Comparison of ENCODE assay signal across 22 cellular contexts in the genomic region with DNA sequence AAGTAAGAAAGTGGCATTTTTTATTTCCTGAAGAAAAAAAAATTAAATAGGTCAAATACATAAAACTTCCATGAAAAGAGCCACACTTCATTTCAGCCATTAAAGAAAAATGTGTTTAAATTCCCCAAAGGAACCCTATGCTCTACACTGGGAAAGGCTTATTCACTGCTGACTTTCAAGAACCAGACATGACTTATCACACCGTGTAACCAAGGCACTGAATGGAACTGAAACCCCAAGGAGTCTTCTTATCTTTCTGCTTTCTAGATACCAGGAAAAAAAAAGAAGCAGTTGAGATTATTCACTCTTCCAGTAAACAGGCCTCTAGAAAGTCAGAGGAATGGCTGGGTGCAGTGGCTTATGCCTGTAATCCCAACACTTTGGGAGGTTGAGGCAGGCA. TPM values are rescaled to one million over a fixed set of nuclear protein-coding genes. Genes with fewer than 3 reads are reported as not detected.
DNase-seq lines count a peak whose midpoint lies in the region; ATAC-seq and TF ChIP-seq lines count a peak whose summit lies in the region.
"Had no signal": no experiment of that assay in that cellular context is flagged by ENCODE, and none has a peak within 500 bp of the region (broad histone marks: within the 10 kb centered on the region; RNA-seq: fewer than 3 reads in every experiment).

No MANE protein-coding gene starts in this region.

- ATAC-seq in right cardiac atrium (peak; percentile 82 to 83), activated B cell treated with CpG ODN at 0.5 μM for 24 hours (ENCODE audit: low read depth) (peak; percentile 65), GM18498 (IDR thresholded peaks at IDR 0.05; ENCODE audit: unreplicated experiment) (no peak)
- ATAC-seq: naive thymus-derived CD8-positive, alpha-beta T cell; Panc1 had no signal

- H3K27me3 ChIP-seq in right cardiac atrium (ENCODE audit: control insufficient read depth, insufficient read depth) (no peaks in the 10 kb centered on the region), left ventricle myocardium inferior (ENCODE audit: low read depth) (no peaks in the 10 kb centered on the region), uterus (no peaks in the 10 kb centered on the region)
- H3K27me3 ChIP-seq: cardiac muscle cell, esophagus squamous epithelium had no signal

- no peaks in the 10 kb centered on the region for H3K9me3 Mint-ChIP-seq in activated B cell treated with CpG ODN at 0.5 μM for 24 hours
- no peaks in the 10 kb centered on the region for H3K9me3 Mint-ChIP-seq in osteocyte (ENCODE audit: unreplicated experiment)
- H3K9me3 Mint-ChIP-seq: activated CD4-positive, alpha-beta memory T cell treated with anti-CD3 and anti-CD28 coated beads, Interleukin-2, amount 10 ng/mL, durations not matched to agents 7 days and 5 days; activated T-cell treated with anti-CD3 and anti-CD28 coated beads, Interleukin-2, amount 50 U/mL, for 4 hours; CD4-positive, CD25-positive, alpha-beta regulatory T cell; naive thymus-derived CD8-positive, alpha-beta T cell had no signal

- H3K27me3 Mint-ChIP-seq in activated B cell treated with CpG ODN at 0.5 μM for 24 hours (no peaks in the 10 kb centered on the region), osteocyte (ENCODE audit: unreplicated experiment) (no peaks in the 10 kb centered on the region)
- H3K27me3 Mint-ChIP-seq: activated CD4-positive, alpha-beta memory T cell treated with anti-CD3 and anti-CD28 coated beads, Interleukin-2, amount 10 ng/mL, durations not matched to agents 7 days and 5 days; activated naive CD8-positive, alpha-beta T cell; naive thymus-derived CD8-positive, alpha-beta T cell had no signal

- no peak overlapping the region for H3K4me3 ChIP-seq in right cardiac atrium (ENCODE audit: low read length)
- H3K4me3 ChIP-seq in left ventricle myocardium inferior: no peak overlapping the region
- H3K4me3 ChIP-seq in uterus: no peak overlapping the region
- H3K4me3 ChIP-seq: cardiac muscle cell, esophagus squamous epithelium, lung had no signal

- H3K4me3 Mint-ChIP-seq in activated B cell treated with CpG ODN at 0.5 μM for 24 hours (no peak overlapping the region), osteocyte (ENCODE audit: unreplicated experiment) (no peak overlapping the region)
- H3K4me3 Mint-ChIP-seq: activated CD4-positive, alpha-beta memory T cell treated with anti-CD3 and anti-CD28 coated beads, Interleukin-2, amount 10 ng/mL, durations not matched to agents 7 days and 5 days; activated naive CD8-positive, alpha-beta T cell; activated T-cell treated with anti-CD3 and anti-CD28 coated beads, Interleukin-2, amount 50 U/mL, for 4 hours; CD4-positive, CD25-positive, alpha-beta regulatory T cell; naive thymus-derived CD8-positive, alpha-beta T cell had no signal

- H3K36me3 ChIP-seq in left ventricle myocardium inferior (no peaks in the 10 kb centered on the region), uterus (no peaks in the 10 kb centered on the region)
- H3K36me3 ChIP-seq: cardiac muscle cell, esophagus squamous epithelium had no signal

- TF ChIP-seq POLR2A in uterus (IDR thresholded peaks at IDR 0.05): no peak

- CTCF ChIA-PET in activated B cell treated with CpG ODN at 0.5 μM for 24 hours (lab: Charles Lee): no interaction called here

- H3K27ac Mint-ChIP-seq in activated B cell treated with CpG ODN at 0.5 μM for 24 hours (no peak overlapping the region), osteocyte (ENCODE audit: unreplicated experiment) (no peak overlapping the region)
- H3K27ac Mint-ChIP-seq: activated CD4-positive, alpha-beta memory T cell treated with anti-CD3 and anti-CD28 coated beads, Interleukin-2, amount 10 ng/mL, durations not matched to agents 7 days and 5 days; activated naive CD8-positive, alpha-beta T cell; CD4-positive, CD25-positive, alpha-beta regulatory T cell; naive thymus-derived CD8-positive, alpha-beta T cell had no signal

- WGBS in right cardiac atrium: 16% methylated on average over 1 of the region's 1 CpG

- POLR2A ChIA-PET in activated B cell treated with CpG ODN at 0.5 μM for 24 hours (lab: Charles Lee): interaction anchor here (0.7 to 0.9 kb wide), 3 partner anchors 8 to 14 kb away, joined by 3 read pairs; no protein-coding TSS in a partner anchor

- peaks cover 30% of the 10 kb centered on the region for H3K4me1 Mint-ChIP-seq in activated B cell treated with CpG ODN at 0.5 μM for 24 hours
- H3K4me1 Mint-ChIP-seq in osteocyte (ENCODE audit: unreplicated experiment): peaks cover 30% of the 10 kb centered on the region
- H3K4me1 Mint-ChIP-seq: activated CD4-positive, alpha-beta memory T cell treated with anti-CD3 and anti-CD28 coated beads, Interleukin-2, amount 10 ng/mL, durations not matched to agents 7 days and 5 days had no signal

- H3K9me3 ChIP-seq in right cardiac atrium (ENCODE audit: control insufficient read depth, low read length): no peaks in the 10 kb centered on the region
- H3K9me3 ChIP-seq in left ventricle myocardium inferior (replicated peaks): no peaks in the 10 kb centered on the region
- H3K9me3 ChIP-seq in uterus: no peaks in the 10 kb centered on the region
- H3K9me3 ChIP-seq: esophagus squamous epithelium had no signal

- H3K36me3 Mint-ChIP-seq in activated B cell treated with CpG ODN at 0.5 μM for 24 hours (ENCODE audit: low read depth) (peaks cover 2% of the 10 kb centered on the region), osteocyte (ENCODE audit: unreplicated experiment) (no peaks in the 10 kb centered on the region)
- H3K36me3 Mint-ChIP-seq: activated naive CD8-positive, alpha-beta T cell; CD4-positive, CD25-positive, alpha-beta regulatory T cell; naive thymus-derived CD8-positive, alpha-beta T cell had no signal

- H3K27ac ChIP-seq in right cardiac atrium (ENCODE audit: low read length): no peak overlapping the region
- H3K27ac ChIP-seq in left ventricle myocardium inferior (replicated peaks): no peak overlapping the region
- peak overlapping the region; percentile 33 to 46 for H3K27ac ChIP-seq in uterus
- H3K27ac ChIP-seq: cardiac muscle cell, esophagus squamous epithelium had no signal

- no peak for TF ChIP-seq CTCF in left ventricle myocardium inferior (IDR thresholded peaks at IDR 0.05; ENCODE audit: borderline replicate concordance)
- TF ChIP-seq CTCF in activated B cell treated with CpG ODN at 0.5 μM for 24 hours (IDR thresholded peaks at IDR 0.05): no peak
- no peak for TF ChIP-seq CTCF in uterus (IDR thresholded peaks at IDR 0.05)
- TF ChIP-seq CTCF in osteocyte (IDR thresholded peaks at IDR 0.05): no peak

- no peak for DNase-seq in right cardiac atrium
- DNase-seq in left ventricle myocardium inferior: no peak
- no peak for DNase-seq in activated B cell treated with CpG ODN at 0.5 μM for 24 hours
- peak; percentile 67 for DNase-seq in iris pigment epithelial cell (ENCODE audit: low read depth)
- DNase-seq in uterus: no peak
- DNase-seq in osteocyte (ENCODE audit: extremely low spot score, unreplicated experiment): no peak
- DNase-seq in NCI-H146 treated with DMSO at 0.1 percent for 48 hours (lab: John Stamatoyannopoulos, UW; ENCODE audit: unreplicated experiment): no peak
- DNase-seq: ACHN; activated CD4-positive, alpha-beta memory T cell treated with anti-CD3 and anti-CD28 coated beads, Interleukin-2, amount 10 ng/mL, durations not matched to agents 7 days and 5 days; activated T-cell treated with anti-CD3 and anti-CD28 coated beads, Interleukin-2, amount 50 U/mL, for 4 hours; CD4-positive, CD25-positive, alpha-beta regulatory T cell; DMS153; esophagus squamous epithelium; naive thymus-derived CD8-positive, alpha-beta T cell; NCI-H1105 treated with DMSO at 0.1 percent for 48 hours; NCI-H526 treated with DMSO at 0.1 percent for 48 hours; trophoblast cell had no signal

- H3K4me1 ChIP-seq in right cardiac atrium (ENCODE audit: control insufficient read depth, insufficient read depth, low read length) (no peaks in the 10 kb centered on the region), left ventricle myocardium inferior (peaks cover 19% of the 10 kb centered on the region), uterus (peaks cover 0 to 3% of the 10 kb centered on the region in 2 donors)

- intact Hi-C loops in right cardiac atrium (cut with DNase I): no loop called here
- intact Hi-C loops in left ventricle myocardium inferior (cut with micrococcal nuclease): no loop called here
- intact Hi-C loops in activated B cell treated with CpG ODN at 0.5 μM for 24 hours (cut with micrococcal nuclease): loop anchor here (1.0 kb wide), 1 partner anchor 9 kb away; no protein-coding TSS in a partner anchor
- intact Hi-C loops in uterus (cut with DNase I; ENCODE audit: low total_unique reads): no loop called here

RNA-seq across cellular contexts. Expression of a gene that starts 44.4 kb away (rescaled TPM):
- 1 to 10 TPM; 4.6 to 5.9 (median 5.0) TPM for total RNA-seq in right cardiac atrium
- 2.2 TPM for polyA plus RNA-seq in right cardiac atrium
- 6.4 TPM for total RNA-seq in left ventricle myocardium inferior
- total RNA-seq in activated B cell treated with CpG ODN at 0.5 μM for 24 hours: 125 and 137 TPM in 2 replicates
- 10 to 100 TPM; 30.0 to 49.7 (median 43.7) TPM for total RNA-seq in uterus
- total RNA-seq in osteocyte: 21.7 and 24.7 TPM in 2 replicates

RNA-seq across cellular contexts. Expression of a gene that starts 44.9 kb away (rescaled TPM):
- under 1 TPM; 0.12 to 0.34 (median 0.21) TPM for total RNA-seq in right cardiac atrium
- polyA plus RNA-seq in right cardiac atrium: 0.23 TPM
- 0.08 TPM for total RNA-seq in left ventricle myocardium inferior
- total RNA-seq in activated B cell treated with CpG ODN at 0.5 μM for 24 hours: 16.6 and 19.1 TPM in 2 replicates
- total RNA-seq in uterus: 1 to 10 TPM in 3 of 4 donors, under 1 TPM in 1; 0.26 to 2.8 (median 1.5) TPM
- total RNA-seq in osteocyte: 0.55 and 1.3 TPM in 2 replicates
- total RNA-seq: cardiac muscle cell; CD4-positive, CD25-positive, alpha-beta regulatory T cell had no signal
- polyA plus RNA-seq: cardiac muscle cell; CD4-positive, CD25-positive, alpha-beta regulatory T cell; naive thymus-derived CD8-positive, alpha-beta T cell had no signal

Comparison
In these comparisons a context has a peak if more than half of its experiments do, and no peak if none do; other contexts are left out.
1. H3K27ac ChIP-seq: peak in uterus (2 of 2); none in right cardiac atrium (single experiment) and left ventricle myocardium inferior (single experiment).